ENCODE assay signal across 23 cellular contexts in the genomic region with DNA sequence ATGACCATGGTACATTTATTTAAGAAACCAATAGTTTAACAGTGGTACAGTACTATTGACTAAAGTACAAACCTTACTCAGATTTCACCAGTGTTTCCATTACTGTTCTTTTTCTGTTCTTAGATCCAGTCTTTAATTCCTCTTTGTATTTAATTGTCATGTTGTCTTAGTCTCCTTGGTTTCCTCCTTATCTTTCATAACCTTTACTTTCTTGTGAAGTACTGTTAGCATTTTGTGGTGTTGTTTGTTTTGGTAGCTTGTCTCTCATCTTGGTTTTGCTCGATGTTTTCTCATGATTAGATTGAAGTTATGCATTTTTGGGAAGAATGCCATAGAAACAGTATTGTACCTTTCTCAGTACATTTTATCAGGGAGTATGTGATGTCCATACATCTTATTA. TPM values are rescaled to one million over a fixed set of nuclear protein-coding genes. Genes with fewer than 3 reads are reported as not detected.
DNase-seq lines count a peak whose midpoint lies in the region; ATAC-seq, FAIRE-seq and TF ChIP-seq lines count a peak whose summit lies in the region.
"Had no signal": no experiment of that assay in that cellular context is flagged by ENCODE, and none has a peak within 500 bp of the region (broad histone marks: within the 10 kb centered on the region; RNA-seq: fewer than 3 reads in every experiment).

No MANE protein-coding gene starts in this region.

- H3K27me3 Mint-ChIP-seq in GM23338 (ENCODE audit: insufficient read depth, low read depth, poor library complexity) (no peaks in the 10 kb centered on the region), WTC11 (ENCODE audit: low read depth) (no peaks in the 10 kb centered on the region), H9 (ENCODE audit: low read depth) (no peaks in the 10 kb centered on the region)
- H3K27me3 Mint-ChIP-seq: effector memory CD8-positive, alpha-beta T cell had no signal

- H2BK5ac ChIP-seq in H9 (ENCODE audit: insufficient read length, low read length) = no peak overlapping the region

- H3K4ac ChIP-seq in H9 (ENCODE audit: low read depth, low read length) = no peak overlapping the region

- H4K8ac ChIP-seq in H9 (replicated peaks; ENCODE audit: insufficient read length, low read depth, low read length) = no peak overlapping the region

- no peak overlapping the region for H4K5ac ChIP-seq in H9 (ENCODE audit: insufficient read length, low read depth, low read length)

- no peak overlapping the region for H2BK20ac ChIP-seq in H9 (ENCODE audit: low read depth, low read length, poor library complexity, severe bottlenecking)

- TF ChIP-seq EP300 in A549 (IDR thresholded peaks at IDR 0.05) = no peak

- no peak for TF ChIP-seq CTCF in A549 (IDR thresholded peaks at IDR 0.05)
- TF ChIP-seq CTCF in GM23338 (conservative IDR thresholded peaks at IDR 0.05; ENCODE audit: low read depth in 2 of 2) = no peak
- TF ChIP-seq CTCF in WTC11 (IDR thresholded peaks at IDR 0.05) = no peak
- no peak for TF ChIP-seq CTCF in fibroblast of pulmonary artery (IDR thresholded peaks at IDR 0.05; ENCODE audit: low read length, missing control alignments)
- no peak for TF ChIP-seq CTCF in H9 (conservative IDR thresholded peaks at IDR 0.05)

- no peak overlapping the region for H3K18ac ChIP-seq in H9 (ENCODE audit: insufficient read length, low read depth, low read length)

- no peak overlapping the region for H2BK120ac ChIP-seq in H9 (ENCODE audit: low read depth, low read length, poor library complexity, severe bottlenecking)

- H3K9me3 Mint-ChIP-seq in GM23338 = peaks cover 5% of the 10 kb centered on the region; the same call in 2 of the 3 replicates
- H3K9me3 Mint-ChIP-seq in WTC11 = peaks cover 9% of the 10 kb centered on the region
- H3K9me3 Mint-ChIP-seq in H9 = peaks cover 6% of the 10 kb centered on the region in 2 experiments; a peak in 4 of 5 replicates
- H3K9me3 Mint-ChIP-seq: activated T-helper 1 cell treated with anti-CD3 and anti-CD28 coated beads, Interleukin-12 subunit alpha, Interleukin-12 subunit beta, Interleukin-2, Interleukin-4 antibody, amounts not matched to agents 30 ng/mL and 10 ng/mL and 1 ng/mL, durations not matched to agents 14 hours and 24 hours and 36 hours; effector memory CD8-positive, alpha-beta T cell had no signal

- H3K27ac Mint-ChIP-seq in GM23338 (0 out of 2 replicates have a peak overlapping the region, but pooled peaks have one; percentile 9), WTC11 (peak overlapping the region; percentile 78; the same call in 1 of the 2 replicates), H9 (no peak overlapping the region)
- H3K27ac Mint-ChIP-seq: activated T-helper 1 cell treated with anti-CD3 and anti-CD28 coated beads, Interleukin-12 subunit alpha, Interleukin-12 subunit beta, Interleukin-2, Interleukin-4 antibody, amounts not matched to agents 30 ng/mL and 10 ng/mL and 1 ng/mL, durations not matched to agents 14 hours and 24 hours and 36 hours; CD8-positive, alpha-beta T cell; effector memory CD8-positive, alpha-beta T cell had no signal

- no peak overlapping the region for H3K4me3 Mint-ChIP-seq in GM23338
- no peak overlapping the region for H3K4me3 Mint-ChIP-seq in WTC11
- H3K4me3 Mint-ChIP-seq in H9 = no peak overlapping the region
- H3K4me3 Mint-ChIP-seq: activated T-helper 1 cell treated with anti-CD3 and anti-CD28 coated beads, Interleukin-12 subunit alpha, Interleukin-12 subunit beta, Interleukin-2, Interleukin-4 antibody, amounts not matched to agents 30 ng/mL and 10 ng/mL and 1 ng/mL, durations not matched to agents 14 hours and 24 hours and 36 hours; CD8-positive, alpha-beta T cell; nephron progenitor cell had no signal

- H3K9ac ChIP-seq in H9 (ENCODE audit: extremely low read depth, insufficient read length, low read length) = no peak overlapping the region

- peak; percentile 89 for FAIRE-seq in A549 (lab: Jason Lieb, UNC)

- H2BK12ac ChIP-seq in H9 (ENCODE audit: insufficient read length, low read depth, low read length) = no peak overlapping the region

- no peaks in the 10 kb centered on the region for H4K20me1 ChIP-seq in GM23338 (replicated peaks; ENCODE audit: insufficient read depth)
- H4K20me1 ChIP-seq in H9 (ENCODE audit: control insufficient read depth, insufficient read depth, insufficient read length) = no peaks in the 10 kb centered on the region

- POLR2A ChIA-PET in A549 (lab: Yijun Ruan, JAX) (interaction anchor here (0.8 kb wide), 1 partner anchor 23 kb away, joined by 3 read pairs; no protein-coding TSS in a partner anchor), WTC11 (lab: Charles Lee) (no interaction called here)

- H3K4me3 ChIP-seq in A549 = no peak overlapping the region
- no peak overlapping the region for H3K4me3 ChIP-seq in GM23338
- H3K4me3 ChIP-seq in fibroblast of pulmonary artery (replicated peaks; ENCODE audit: low read depth, low read length) = no peak overlapping the region
- H3K4me3 ChIP-seq: HAP-1, left ventricle myocardium inferior, prostate gland, tibial artery had no signal

- H3K36me3 Mint-ChIP-seq in GM23338 (ENCODE audit: low read depth) (peaks cover 21% of the 10 kb centered on the region), WTC11 (peaks cover 24% of the 10 kb centered on the region), H9 (ENCODE audit: insufficient read depth in 1 of 3, low read depth in 3 of 3) (peaks cover 14 to 29% (median 19%) of the 10 kb centered on the region in 3 experiments)

- ATAC-seq in A549 (peak in 1 of 2 experiments; percentile 57; a peak in 3 of 6 replicates), GM23338 (no peak), WTC11 (no peak), GM21447 (IDR thresholded peaks at IDR 0.05; ENCODE audit: unreplicated experiment) (no peak), GM18907 (IDR thresholded peaks at IDR 0.05; ENCODE audit: unreplicated experiment) (no peak)
- ATAC-seq: CD8-positive, alpha-beta T cell; effector memory CD8-positive, alpha-beta T cell had no signal

- H2BK15ac ChIP-seq in H9 (ENCODE audit: low read depth, low read length) = no peak overlapping the region

- no peak for TF ChIP-seq POLR2A in A549 (IDR thresholded peaks at IDR 0.05; ENCODE audit: low read length)

- H3K36me3 ChIP-seq in GM23338 (ENCODE audit: insufficient read depth) = no peaks in the 10 kb centered on the region
- H3K36me3 ChIP-seq: HAP-1, prostate gland had no signal

- DNase-seq in A549 (ENCODE audit: low read depth in 1 of 2, low spot score in 1 of 2) (peak in 1 of 2 experiments; percentile 33), GM23338 (ENCODE audit: low spot score) (no peak), WTC11 (ENCODE audit: low spot score) (no peak), fibroblast of pulmonary artery (ENCODE audit: low read depth) (peak; percentile 44), NCI-H774 (lab: John Stamatoyannopoulos, UW) (no peak), H9 (no peak)
- DNase-seq: amniotic stem cell; CD8-positive, alpha-beta T cell; DMS53; effector memory CD8-positive, alpha-beta T cell; left ventricle myocardium inferior; NCI-H1417; NCI-H526; nephron progenitor cell; stimulated activated CD4-positive, alpha-beta T cell treated with anti-CD3 and anti-CD28 coated beads, Interleukin-2, amount 100 ng/mL, for 48 hours; stimulated activated naive CD4-positive, alpha-beta T cell treated with Interleukin-2 at 50 U/mL for 16 hours; T1000; tibial artery had no signal

- no peaks in the 10 kb centered on the region for H3K23me2 ChIP-seq in H9 (ENCODE audit: insufficient read length, low read depth, low read length, poor library complexity, severe bottlenecking)

- H3K79me1 ChIP-seq in H9 (ENCODE audit: insufficient read depth, low read depth, low read length, poor library complexity, severe bottlenecking) = peaks cover 3% of the 10 kb centered on the region

- no peak overlapping the region for H3K14ac ChIP-seq in H9 (ENCODE audit: insufficient read depth, low read length)

- no peak overlapping the region for H3K56ac ChIP-seq in H9 (ENCODE audit: insufficient read length, low read depth, low read length)

- H3K79me2 ChIP-seq in GM23338 (replicated peaks; ENCODE audit: insufficient read depth) = peaks cover 24% of the 10 kb centered on the region
- no peaks in the 10 kb centered on the region; the same call in 1 of the 2 replicates for H3K79me2 ChIP-seq in H9 (ENCODE audit: insufficient read depth, low read length)

- H3K9me3 ChIP-seq in A549 (peaks cover 10% of the 10 kb centered on the region; the same call in 2 of the 3 replicates), H9 (ENCODE audit: control insufficient read depth, low read depth, low read length) (no peaks in the 10 kb centered on the region)
- H3K9me3 ChIP-seq: HAP-1, prostate gland, tibial artery had no signal

- no peak overlapping the region for H3K23ac ChIP-seq in H9 (ENCODE audit: insufficient read length, low read depth, low read length)

- no peak for TF ChIP-seq RAD21 in A549 (conservative IDR thresholded peaks at IDR 0.05 in 1 of 2, IDR thresholded peaks at IDR 0.05 in 1 of 2)

- H3F3A ChIP-seq in GM23338 (replicated peaks; ENCODE audit: low read depth) = no peaks in the 10 kb centered on the region

- H3K9me2 ChIP-seq in GM23338 (ENCODE audit: insufficient read depth) = no peaks in the 10 kb centered on the region

- no peak overlapping the region for H3T11ph ChIP-seq in H9 (ENCODE audit: low read length)

- H3K4me1 Mint-ChIP-seq in GM23338 (no peaks in the 10 kb centered on the region), WTC11 (no peaks in the 10 kb centered on the region), H9 (no peaks in the 10 kb centered on the region)
- H3K4me1 Mint-ChIP-seq: nephron progenitor cell had no signal

- H3K4me2 ChIP-seq in A549 = peak overlapping the region; percentile 53
- H3K4me2 ChIP-seq in GM23338 = no peak overlapping the region
- H3K4me2 ChIP-seq in H9 (ENCODE audit: insufficient read depth, insufficient read length, low read length) = no peak overlapping the region

- H3K27me3 ChIP-seq in GM23338 (ENCODE audit: insufficient read depth) (no peaks in the 10 kb centered on the region), H9 (ENCODE audit: insufficient read depth, low read length) (no peaks in the 10 kb centered on the region)
- H3K27me3 ChIP-seq: tibial artery had no signal

- H2AK5ac ChIP-seq in H9 (ENCODE audit: insufficient read length, low read length) = no peak overlapping the region

- 6% methylated on average over 1 of the region's 1 CpG for WGBS in A549 (ENCODE audit: missing lambda C conversion rate)
- WGBS in H9 (ENCODE audit: extremely low coverage, insufficient read length, low lambda C conversion rate) = no CpG with 5 or more reads among the region's 1 CpG

- H3K4me1 ChIP-seq in A549 (peaks cover 56% of the 10 kb centered on the region), GM23338 (ENCODE audit: insufficient read depth) (no peaks in the 10 kb centered on the region), H9 (ENCODE audit: insufficient read depth, low read length) (no peaks in the 10 kb centered on the region)
- H3K4me1 ChIP-seq: HAP-1, prostate gland had no signal

- peak overlapping the region; percentile 6 to 24; a peak in 3 of 6 replicates for H3K27ac ChIP-seq in A549
- H3K27ac ChIP-seq in GM23338 (ENCODE audit: low read depth) = no peak overlapping the region
- H3K27ac ChIP-seq in H9 (ENCODE audit: insufficient read length, low read depth, low read length) = no peak overlapping the region
- H3K27ac ChIP-seq: left ventricle myocardium inferior, prostate gland, tibial artery had no signal

- CTCF ChIA-PET in A549 (lab: Yijun Ruan, JAX) (interaction anchor here (0.8 to 3.7 kb wide), 6 partner anchors 11 to 256 kb away, joined by 3 to 21 read pairs (median 4); no protein-coding TSS in a partner anchor), WTC11 (lab: Charles Lee) (interaction anchor here (0.7 to 2.0 kb wide), 4 partner anchors 11 to 157 kb away, joined by 3 to 8 read pairs (median 4); no protein-coding TSS in a partner anchor)

- H2AFZ ChIP-seq in GM23338 (no peak overlapping the region), H9 (ENCODE audit: low read length) (no peak overlapping the region)

- H4K91ac ChIP-seq in H9 (ENCODE audit: insufficient read length, low read depth, low read length) = no peak overlapping the region

RNA-seq across cellular contexts. Expression of gene TAX1BP1, which starts 24.1 kb away (rescaled TPM):
- 180 and 249 TPM in 2 replicates for polyA plus RNA-seq in A549 (2011; rRNA removed)
- 39.8 and 45.1 TPM in 2 replicates for polyA plus RNA-seq in A549 (2012; cell fraction: cytosol; rRNA removed)
- 42.3 and 74.6 TPM in 2 replicates for polyA plus RNA-seq in A549 (2012; cell fraction: nucleus; rRNA removed)
- polyA plus RNA-seq in A549 (2017; fragmentation: RNase III; extraction: RNeasy Plus Mini Kit Qiagen cat#74134 plus additional on column Dnase treatment) = 105 to 111 TPM (median 105 TPM) in 3 replicates
- 127 and 210 TPM in 2 replicates for polyA minus RNA-seq in A549 (2011; rRNA and poly(A)+ RNA removed)
- total RNA-seq in GM23338 (2014; rRNA removed; shearing (Covaris generic)) = 53.1 and 56.5 TPM in 2 replicates
- 62.0 and 87.9 TPM in 2 replicates for polyA plus RNA-seq in GM23338 (2016; fragmentation: Nextera tagmentation; extraction: Ambion mirVana)
- total RNA-seq in WTC11 (2021) = 51.3 to 69.9 TPM (median 52.4 TPM) in 3 replicates
- total RNA-seq in H9 (2021) = 58.0 and 58.3 TPM in 2 replicates

Comparison
In these comparisons a context has a peak if more than half of its experiments do, and no peak if none do; other contexts are left out.
1. H3K27ac ChIP-seq: peak in A549 (2 of 2); none in GM23338 (single experiment) and H9 (single experiment).
2. H3K27ac Mint-ChIP-seq: peak in GM23338 (single experiment) and WTC11 (single experiment); none in H9 (0 of 3).